1 cellular context compared by ENCODE assay signal in the genomic region with DNA sequence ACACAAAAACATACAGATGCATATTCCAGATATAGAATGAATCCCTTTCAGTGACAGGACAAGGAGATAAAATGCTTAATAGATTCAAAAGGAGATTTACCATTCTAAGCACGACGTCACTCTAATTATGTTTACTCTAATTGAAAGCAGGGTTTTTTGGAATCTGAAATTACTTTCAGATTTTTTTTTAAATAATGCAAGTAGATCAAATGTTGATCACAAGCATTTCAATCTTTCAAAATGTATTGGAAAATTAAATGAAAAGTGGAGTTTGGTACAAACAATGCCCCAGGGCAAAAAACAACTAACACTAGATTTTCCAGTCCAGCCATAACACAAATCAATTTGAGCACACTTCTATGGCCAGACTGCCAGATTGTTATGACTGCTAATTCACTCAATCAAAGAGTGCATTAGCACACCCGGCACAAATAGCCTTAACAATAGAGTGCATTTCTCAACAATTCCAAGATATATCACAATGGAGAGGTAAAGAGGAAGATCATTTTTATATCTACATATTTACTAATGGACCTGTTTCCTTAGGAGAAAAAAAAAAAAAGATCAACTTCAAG.
A peak's percentile ranks its signal among the peaks of the same experiment; 100 is the strongest.
TF ChIP-seq lines count a peak whose summit lies in the region.

No MANE protein-coding gene starts in this region.

TF ChIP-seq in HEK293, 187 proteins besides CTCF, POLR2A, EP300 and RAD21 (continued from another document):
- TF ChIP-seq ZNF777 (tag by site-specific recombination; IDR thresholded peaks at IDR 0.05; ENCODE audit: borderline replicate concordance): no peak
- TF ChIP-seq, protein P1, sequence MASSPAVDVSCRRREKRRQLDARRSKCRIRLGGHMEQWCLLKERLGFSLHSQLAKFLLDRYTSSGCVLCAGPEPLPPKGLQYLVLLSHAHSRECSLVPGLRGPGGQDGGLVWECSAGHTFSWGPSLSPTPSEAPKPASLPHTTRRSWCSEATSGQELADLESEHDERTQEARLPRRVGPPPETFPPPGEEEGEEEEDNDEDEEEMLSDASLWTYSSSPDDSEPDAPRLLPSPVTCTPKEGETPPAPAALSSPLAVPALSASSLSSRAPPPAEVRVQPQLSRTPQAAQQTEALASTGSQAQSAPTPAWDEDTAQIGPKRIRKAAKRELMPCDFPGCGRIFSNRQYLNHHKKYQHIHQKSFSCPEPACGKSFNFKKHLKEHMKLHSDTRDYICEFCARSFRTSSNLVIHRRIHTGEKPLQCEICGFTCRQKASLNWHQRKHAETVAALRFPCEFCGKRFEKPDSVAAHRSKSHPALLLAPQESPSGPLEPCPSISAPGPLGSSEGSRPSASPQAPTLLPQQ (tag by site-specific recombination; IDR thresholded peaks at IDR 0.05): no peak
- no peak for TF ChIP-seq ZSCAN23 (tag by site-specific recombination; IDR thresholded peaks at IDR 0.05)
- TF ChIP-seq ZNF184 (tag by site-specific recombination; IDR thresholded peaks at IDR 0.05): no peak
- no peak for TF ChIP-seq ZNF221 (tag by site-specific recombination; IDR thresholded peaks at IDR 0.05; ENCODE audit: borderline replicate concordance)
- no peak for TF ChIP-seq ZNF174 (tag by site-specific recombination; IDR thresholded peaks at IDR 0.05)
- no peak for TF ChIP-seq ZNF621 (tag by site-specific recombination; IDR thresholded peaks at IDR 0.05)
- TF ChIP-seq, protein P2, sequence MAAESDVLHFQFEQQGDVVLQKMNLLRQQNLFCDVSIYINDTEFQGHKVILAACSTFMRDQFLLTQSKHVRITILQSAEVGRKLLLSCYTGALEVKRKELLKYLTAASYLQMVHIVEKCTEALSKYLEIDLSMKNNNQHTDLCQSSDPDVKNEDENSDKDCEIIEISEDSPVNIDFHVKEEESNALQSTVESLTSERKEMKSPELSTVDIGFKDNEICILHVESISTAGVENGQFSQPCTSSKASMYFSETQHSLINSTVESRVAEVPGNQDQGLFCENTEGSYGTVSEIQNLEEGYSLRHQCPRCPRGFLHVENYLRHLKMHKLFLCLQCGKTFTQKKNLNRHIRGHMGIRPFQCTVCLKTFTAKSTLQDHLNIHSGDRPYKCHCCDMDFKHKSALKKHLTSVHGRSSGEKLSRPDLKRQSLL (tag by site-specific recombination; IDR thresholded peaks at IDR 0.05): no peak
- TF ChIP-seq, protein P3, sequence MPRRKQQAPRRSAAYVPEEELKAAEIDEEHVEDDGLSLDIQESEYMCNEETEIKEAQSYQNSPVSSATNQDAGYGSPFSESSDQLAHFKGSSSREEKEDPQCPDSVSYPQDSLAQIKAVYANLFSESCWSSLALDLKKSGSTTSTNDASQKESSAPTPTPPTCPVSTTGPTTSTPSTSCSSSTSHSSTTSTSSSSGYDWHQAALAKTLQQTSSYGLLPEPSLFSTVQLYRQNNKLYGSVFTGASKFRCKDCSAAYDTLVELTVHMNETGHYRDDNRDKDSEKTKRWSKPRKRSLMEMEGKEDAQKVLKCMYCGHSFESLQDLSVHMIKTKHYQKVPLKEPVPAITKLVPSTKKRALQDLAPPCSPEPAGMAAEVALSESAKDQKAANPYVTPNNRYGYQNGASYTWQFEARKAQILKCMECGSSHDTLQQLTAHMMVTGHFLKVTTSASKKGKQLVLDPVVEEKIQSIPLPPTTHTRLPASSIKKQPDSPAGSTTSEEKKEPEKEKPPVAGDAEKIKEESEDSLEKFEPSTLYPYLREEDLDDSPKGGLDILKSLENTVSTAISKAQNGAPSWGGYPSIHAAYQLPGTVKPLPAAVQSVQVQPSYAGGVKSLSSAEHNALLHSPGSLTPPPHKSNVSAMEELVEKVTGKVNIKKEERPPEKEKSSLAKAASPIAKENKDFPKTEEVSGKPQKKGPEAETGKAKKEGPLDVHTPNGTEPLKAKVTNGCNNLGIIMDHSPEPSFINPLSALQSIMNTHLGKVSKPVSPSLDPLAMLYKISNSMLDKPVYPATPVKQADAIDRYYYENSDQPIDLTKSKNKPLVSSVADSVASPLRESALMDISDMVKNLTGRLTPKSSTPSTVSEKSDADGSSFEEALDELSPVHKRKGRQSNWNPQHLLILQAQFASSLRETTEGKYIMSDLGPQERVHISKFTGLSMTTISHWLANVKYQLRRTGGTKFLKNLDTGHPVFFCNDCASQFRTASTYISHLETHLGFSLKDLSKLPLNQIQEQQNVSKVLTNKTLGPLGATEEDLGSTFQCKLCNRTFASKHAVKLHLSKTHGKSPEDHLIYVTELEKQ (tag by site-specific recombination; IDR thresholded peaks at IDR 0.05; ENCODE audit: borderline replicate concordance): no peak
- no peak for TF ChIP-seq ZNF664 (tag by site-specific recombination; IDR thresholded peaks at IDR 0.05)
- TF ChIP-seq, protein P4, sequence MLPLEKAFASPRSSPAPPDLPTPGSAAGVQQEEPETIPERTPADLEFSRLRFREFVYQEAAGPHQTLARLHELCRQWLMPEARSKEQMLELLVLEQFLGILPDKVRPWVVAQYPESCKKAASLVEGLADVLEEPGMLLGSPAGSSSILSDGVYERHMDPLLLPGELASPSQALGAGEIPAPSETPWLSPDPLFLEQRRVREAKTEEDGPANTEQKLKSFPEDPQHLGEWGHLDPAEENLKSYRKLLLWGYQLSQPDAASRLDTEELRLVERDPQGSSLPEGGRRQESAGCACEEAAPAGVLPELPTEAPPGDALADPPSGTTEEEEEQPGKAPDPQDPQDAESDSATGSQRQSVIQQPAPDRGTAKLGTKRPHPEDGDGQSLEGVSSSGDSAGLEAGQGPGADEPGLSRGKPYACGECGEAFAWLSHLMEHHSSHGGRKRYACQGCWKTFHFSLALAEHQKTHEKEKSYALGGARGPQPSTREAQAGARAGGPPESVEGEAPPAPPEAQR (tag by site-specific recombination; IDR thresholded peaks at IDR 0.05): no peak
- no peak for TF ChIP-seq MEIS1 (CRISPR knock-in tag; IDR thresholded peaks at IDR 0.05; ENCODE audit: borderline replicate concordance)
- no peak for TF ChIP-seq SP7 (tag by site-specific recombination; IDR thresholded peaks at IDR 0.05)
- no peak for TF ChIP-seq ZNF248 (tag by site-specific recombination; IDR thresholded peaks at IDR 0.05)
- TF ChIP-seq ZNF112 (tag by site-specific recombination; IDR thresholded peaks at IDR 0.05): no peak
- TF ChIP-seq ZNF157 (tag by site-specific recombination; IDR thresholded peaks at IDR 0.05): no peak
- TF ChIP-seq FEZF1 (tag by site-specific recombination; IDR thresholded peaks at IDR 0.05): peak; percentile 49
- TF ChIP-seq ZNF658 (tag by site-specific recombination; IDR thresholded peaks at IDR 0.05): no peak
- TF ChIP-seq, protein P5, sequence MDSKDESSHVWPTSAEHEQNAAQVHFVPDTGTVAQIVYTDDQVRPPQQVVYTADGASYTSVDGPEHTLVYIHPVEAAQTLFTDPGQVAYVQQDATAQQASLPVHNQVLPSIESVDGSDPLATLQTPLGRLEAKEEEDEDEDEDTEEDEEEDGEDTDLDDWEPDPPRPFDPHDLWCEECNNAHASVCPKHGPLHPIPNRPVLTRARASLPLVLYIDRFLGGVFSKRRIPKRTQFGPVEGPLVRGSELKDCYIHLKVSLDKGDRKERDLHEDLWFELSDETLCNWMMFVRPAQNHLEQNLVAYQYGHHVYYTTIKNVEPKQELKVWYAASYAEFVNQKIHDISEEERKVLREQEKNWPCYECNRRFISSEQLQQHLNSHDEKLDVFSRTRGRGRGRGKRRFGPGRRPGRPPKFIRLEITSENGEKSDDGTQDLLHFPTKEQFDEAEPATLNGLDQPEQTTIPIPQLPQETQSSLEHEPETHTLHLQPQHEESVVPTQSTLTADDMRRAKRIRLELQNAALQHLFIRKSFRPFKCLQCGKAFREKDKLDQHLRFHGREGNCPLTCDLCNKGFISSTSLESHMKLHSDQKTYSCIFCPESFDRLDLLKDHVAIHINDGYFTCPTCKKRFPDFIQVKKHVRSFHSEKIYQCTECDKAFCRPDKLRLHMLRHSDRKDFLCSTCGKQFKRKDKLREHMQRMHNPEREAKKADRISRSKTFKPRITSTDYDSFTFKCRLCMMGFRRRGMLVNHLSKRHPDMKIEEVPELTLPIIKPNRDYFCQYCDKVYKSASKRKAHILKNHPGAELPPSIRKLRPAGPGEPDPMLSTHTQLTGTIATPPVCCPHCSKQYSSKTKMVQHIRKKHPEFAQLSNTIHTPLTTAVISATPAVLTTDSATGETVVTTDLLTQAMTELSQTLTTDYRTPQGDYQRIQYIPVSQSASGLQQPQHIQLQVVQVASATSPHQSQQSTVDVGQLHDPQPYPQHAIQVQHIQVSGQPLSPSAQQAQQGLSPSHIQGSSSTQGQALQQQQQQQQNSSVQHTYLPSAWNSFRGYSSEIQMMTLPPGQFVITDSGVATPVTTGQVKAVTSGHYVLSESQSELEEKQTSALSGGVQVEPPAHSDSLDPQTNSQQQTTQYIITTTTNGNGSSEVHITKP (tag by site-specific recombination; IDR thresholded peaks at IDR 0.05): no peak
- TF ChIP-seq, protein P6, sequence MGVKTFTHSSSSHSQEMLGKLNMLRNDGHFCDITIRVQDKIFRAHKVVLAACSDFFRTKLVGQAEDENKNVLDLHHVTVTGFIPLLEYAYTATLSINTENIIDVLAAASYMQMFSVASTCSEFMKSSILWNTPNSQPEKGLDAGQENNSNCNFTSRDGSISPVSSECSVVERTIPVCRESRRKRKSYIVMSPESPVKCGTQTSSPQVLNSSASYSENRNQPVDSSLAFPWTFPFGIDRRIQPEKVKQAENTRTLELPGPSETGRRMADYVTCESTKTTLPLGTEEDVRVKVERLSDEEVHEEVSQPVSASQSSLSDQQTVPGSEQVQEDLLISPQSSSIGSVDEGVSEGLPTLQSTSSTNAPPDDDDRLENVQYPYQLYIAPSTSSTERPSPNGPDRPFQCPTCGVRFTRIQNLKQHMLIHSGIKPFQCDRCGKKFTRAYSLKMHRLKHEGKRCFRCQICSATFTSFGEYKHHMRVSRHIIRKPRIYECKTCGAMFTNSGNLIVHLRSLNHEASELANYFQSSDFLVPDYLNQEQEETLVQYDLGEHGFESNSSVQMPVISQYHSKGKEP (tag by site-specific recombination; IDR thresholded peaks at IDR 0.05): peak; percentile 23; the same call in 1 of the 2 replicates
- TF ChIP-seq, protein P7, sequence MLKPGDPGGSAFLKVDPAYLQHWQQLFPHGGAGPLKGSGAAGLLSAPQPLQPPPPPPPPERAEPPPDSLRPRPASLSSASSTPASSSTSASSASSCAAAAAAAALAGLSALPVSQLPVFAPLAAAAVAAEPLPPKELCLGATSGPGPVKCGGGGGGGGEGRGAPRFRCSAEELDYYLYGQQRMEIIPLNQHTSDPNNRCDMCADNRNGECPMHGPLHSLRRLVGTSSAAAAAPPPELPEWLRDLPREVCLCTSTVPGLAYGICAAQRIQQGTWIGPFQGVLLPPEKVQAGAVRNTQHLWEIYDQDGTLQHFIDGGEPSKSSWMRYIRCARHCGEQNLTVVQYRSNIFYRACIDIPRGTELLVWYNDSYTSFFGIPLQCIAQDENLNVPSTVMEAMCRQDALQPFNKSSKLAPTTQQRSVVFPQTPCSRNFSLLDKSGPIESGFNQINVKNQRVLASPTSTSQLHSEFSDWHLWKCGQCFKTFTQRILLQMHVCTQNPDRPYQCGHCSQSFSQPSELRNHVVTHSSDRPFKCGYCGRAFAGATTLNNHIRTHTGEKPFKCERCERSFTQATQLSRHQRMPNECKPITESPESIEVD (tag by site-specific recombination; IDR thresholded peaks at IDR 0.05): peak; percentile 72
- no peak for TF ChIP-seq ZNF677 (tag by site-specific recombination; IDR thresholded peaks at IDR 0.05)
- TF ChIP-seq, protein P8, sequence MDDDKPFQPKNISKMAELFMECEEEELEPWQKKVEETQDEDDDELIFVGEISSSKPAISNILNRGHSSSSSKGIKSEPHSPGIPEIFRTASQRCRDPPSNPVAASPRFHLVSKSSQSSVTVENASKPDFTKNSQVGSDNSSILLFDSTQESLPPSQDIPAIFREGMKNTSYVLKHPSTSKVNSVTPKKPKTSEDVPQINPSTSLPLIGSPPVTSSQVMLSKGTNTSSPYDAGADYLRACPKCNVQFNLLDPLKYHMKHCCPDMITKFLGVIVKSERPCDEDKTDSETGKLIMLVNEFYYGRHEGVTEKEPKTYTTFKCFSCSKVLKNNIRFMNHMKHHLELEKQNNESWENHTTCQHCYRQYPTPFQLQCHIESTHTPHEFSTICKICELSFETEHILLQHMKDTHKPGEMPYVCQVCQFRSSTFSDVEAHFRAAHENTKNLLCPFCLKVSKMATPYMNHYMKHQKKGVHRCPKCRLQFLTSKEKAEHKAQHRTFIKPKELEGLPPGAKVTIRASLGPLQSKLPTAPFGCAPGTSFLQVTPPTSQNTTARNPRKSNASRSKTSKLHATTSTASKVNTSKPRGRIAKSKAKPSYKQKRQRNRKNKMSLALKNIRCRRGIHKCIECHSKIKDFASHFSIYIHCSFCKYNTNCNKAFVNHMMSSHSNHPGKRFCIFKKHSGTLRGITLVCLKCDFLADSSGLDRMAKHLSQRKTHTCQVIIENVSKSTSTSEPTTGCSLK (tag by site-specific recombination; IDR thresholded peaks at IDR 0.05): no peak
- TF ChIP-seq, protein P9, sequence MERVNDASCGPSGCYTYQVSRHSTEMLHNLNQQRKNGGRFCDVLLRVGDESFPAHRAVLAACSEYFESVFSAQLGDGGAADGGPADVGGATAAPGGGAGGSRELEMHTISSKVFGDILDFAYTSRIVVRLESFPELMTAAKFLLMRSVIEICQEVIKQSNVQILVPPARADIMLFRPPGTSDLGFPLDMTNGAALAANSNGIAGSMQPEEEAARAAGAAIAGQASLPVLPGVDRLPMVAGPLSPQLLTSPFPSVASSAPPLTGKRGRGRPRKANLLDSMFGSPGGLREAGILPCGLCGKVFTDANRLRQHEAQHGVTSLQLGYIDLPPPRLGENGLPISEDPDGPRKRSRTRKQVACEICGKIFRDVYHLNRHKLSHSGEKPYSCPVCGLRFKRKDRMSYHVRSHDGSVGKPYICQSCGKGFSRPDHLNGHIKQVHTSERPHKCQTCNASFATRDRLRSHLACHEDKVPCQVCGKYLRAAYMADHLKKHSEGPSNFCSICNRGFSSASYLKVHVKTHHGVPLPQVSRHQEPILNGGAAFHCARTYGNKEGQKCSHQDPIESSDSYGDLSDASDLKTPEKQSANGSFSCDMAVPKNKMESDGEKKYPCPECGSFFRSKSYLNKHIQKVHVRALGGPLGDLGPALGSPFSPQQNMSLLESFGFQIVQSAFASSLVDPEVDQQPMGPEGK (tag by site-specific recombination; IDR thresholded peaks at IDR 0.05): no peak
- TF ChIP-seq, protein P10, sequence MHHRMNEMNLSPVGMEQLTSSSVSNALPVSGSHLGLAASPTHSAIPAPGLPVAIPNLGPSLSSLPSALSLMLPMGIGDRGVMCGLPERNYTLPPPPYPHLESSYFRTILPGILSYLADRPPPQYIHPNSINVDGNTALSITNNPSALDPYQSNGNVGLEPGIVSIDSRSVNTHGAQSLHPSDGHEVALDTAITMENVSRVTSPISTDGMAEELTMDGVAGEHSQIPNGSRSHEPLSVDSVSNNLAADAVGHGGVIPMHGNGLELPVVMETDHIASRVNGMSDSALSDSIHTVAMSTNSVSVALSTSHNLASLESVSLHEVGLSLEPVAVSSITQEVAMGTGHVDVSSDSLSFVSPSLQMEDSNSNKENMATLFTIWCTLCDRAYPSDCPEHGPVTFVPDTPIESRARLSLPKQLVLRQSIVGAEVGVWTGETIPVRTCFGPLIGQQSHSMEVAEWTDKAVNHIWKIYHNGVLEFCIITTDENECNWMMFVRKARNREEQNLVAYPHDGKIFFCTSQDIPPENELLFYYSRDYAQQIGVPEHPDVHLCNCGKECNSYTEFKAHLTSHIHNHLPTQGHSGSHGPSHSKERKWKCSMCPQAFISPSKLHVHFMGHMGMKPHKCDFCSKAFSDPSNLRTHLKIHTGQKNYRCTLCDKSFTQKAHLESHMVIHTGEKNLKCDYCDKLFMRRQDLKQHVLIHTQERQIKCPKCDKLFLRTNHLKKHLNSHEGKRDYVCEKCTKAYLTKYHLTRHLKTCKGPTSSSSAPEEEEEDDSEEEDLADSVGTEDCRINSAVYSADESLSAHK (tag by site-specific recombination; IDR thresholded peaks at IDR 0.05): 0 out of 2 replicates have a peak, but pooled peaks have one; percentile 28
- no peak for TF ChIP-seq ZNF394 (tag by site-specific recombination; IDR thresholded peaks at IDR 0.05; ENCODE audit: borderline replicate concordance)
